Comparison of ENCODE assay signal across 10 cellular contexts in genomic region chr19:2495130-2495641, GRCh38. TPM values are rescaled to one million over a fixed set of nuclear protein-coding genes. Genes with fewer than 3 reads are reported as not detected.
DNase-seq lines count a peak whose midpoint lies in the region; ATAC-seq, FAIRE-seq and TF ChIP-seq lines count a peak whose summit lies in the region.
"Had no signal": no experiment of that assay in that cellular context is flagged by ENCODE, and none has a peak within 500 bp of the region (broad histone marks: within the 10 kb centered on the region; RNA-seq: fewer than 3 reads in every experiment).

No MANE protein-coding gene starts in this region.

- H3K4me1 Mint-ChIP-seq in stimulated activated memory B cell treated with anti-CD40 and anti-IgM and Interleukin-4, amounts not matched to agents 10 μg/mL and 1 μg/mL and 100 μg/mL, for 72 hours: peaks cover 32% of the 10 kb centered on the region

- peak overlapping the region; percentile 22 for H3K27ac ChIP-seq in mammary epithelial cell (ENCODE audit: insufficient read depth, low read depth, low read length)
- no peak overlapping the region for H3K27ac ChIP-seq in keratinocyte (ENCODE audit: control insufficient read depth, insufficient read depth, low read length)

- no peak for FAIRE-seq in keratinocyte (lab: Jason Lieb, UNC)
- FAIRE-seq: G401.6 had no signal

- intact Hi-C loops in mammary epithelial cell (cut with micrococcal nuclease): no loop called here

- H3K79me2 ChIP-seq in mammary epithelial cell (ENCODE audit: insufficient read depth, low read length) (no peaks in the 10 kb centered on the region), keratinocyte (ENCODE audit: control insufficient read depth, insufficient read depth, low read length) (no peaks in the 10 kb centered on the region)

- CTCF ChIA-PET in mammary epithelial cell (lab: Charles Lee; ENCODE audit: low non-redundant PET): no interaction called here

- H3K9me3 ChIP-seq in mammary epithelial cell (replicated peaks; ENCODE audit: insufficient read depth, low read length): no peaks in the 10 kb centered on the region
- H3K9me3 ChIP-seq in keratinocyte (ENCODE audit: control insufficient read depth, low read depth, low read length): no peaks in the 10 kb centered on the region

- no peaks in the 10 kb centered on the region for H3K9me1 ChIP-seq in keratinocyte (ENCODE audit: control insufficient read depth, extremely low read depth, insufficient read depth, low read length)

- peak overlapping the region; percentile 100 for H3K4me2 ChIP-seq in mammary epithelial cell (ENCODE audit: insufficient read depth, low read depth, low read length)
- peak overlapping the region; percentile 93 for H3K4me2 ChIP-seq in keratinocyte (ENCODE audit: control insufficient read depth, extremely low read depth, insufficient read depth, low read depth, low read length)

- H3K9me3 Mint-ChIP-seq in stimulated activated memory B cell treated with anti-CD40 and anti-IgM and Interleukin-4, amounts not matched to agents 10 μg/mL and 1 μg/mL and 100 μg/mL, for 72 hours: no peaks in the 10 kb centered on the region
- H3K9me3 Mint-ChIP-seq: activated naive CD4-positive, alpha-beta T cell treated with anti-CD3 and anti-CD28 coated beads, Interleukin-2, amount 50 U/mL, for 24 hours had no signal

- H4K20me1 ChIP-seq in mammary epithelial cell (ENCODE audit: insufficient read depth, low read length) (no peaks in the 10 kb centered on the region), keratinocyte (ENCODE audit: control insufficient read depth, extremely low read depth, insufficient read depth, low read length) (peaks cover 7% of the 10 kb centered on the region)

- in situ Hi-C loops in mammary epithelial cell (cut with MboI; ENCODE audit: low sequenced_read_pairs in 2 of 2): no loop called here

- BruUV-seq in mammary epithelial cell (replicated peaks; lab: Mats Ljungman, UMichigan): no TSS peak

- no peaks in the 10 kb centered on the region for H3K27me3 ChIP-seq in mammary epithelial cell (ENCODE audit: insufficient read depth, low read length)
- no peaks in the 10 kb centered on the region for H3K27me3 ChIP-seq in keratinocyte (ENCODE audit: control insufficient read depth, extremely low read depth, insufficient read depth, low read length)

- WGBS in mammary epithelial cell (ENCODE audit: low coverage, missing lambda C conversion rate): 5% methylated on average over 11 of the region's 26 CpGs

- peak; percentile 32 for ATAC-seq in stimulated activated memory B cell treated with anti-CD40 and anti-IgM and Interleukin-4, amounts not matched to agents 10 μg/mL and 1 μg/mL and 100 μg/mL, for 72 hours
- no peak for ATAC-seq in GM19035 (IDR thresholded peaks at IDR 0.05; ENCODE audit: unreplicated experiment)

- no peak overlapping the region for H3K27ac Mint-ChIP-seq in stimulated activated memory B cell treated with anti-CD40 and anti-IgM and Interleukin-4, amounts not matched to agents 10 μg/mL and 1 μg/mL and 100 μg/mL, for 72 hours
- H3K27ac Mint-ChIP-seq: activated naive CD4-positive, alpha-beta T cell treated with anti-CD3 and anti-CD28 coated beads, Interleukin-2, amount 50 U/mL, for 24 hours had no signal

- peaks cover 40% of the 10 kb centered on the region for H3K4me1 ChIP-seq in mammary epithelial cell (ENCODE audit: insufficient read depth, low read length)
- H3K4me1 ChIP-seq in keratinocyte (ENCODE audit: control insufficient read depth, extremely low read depth, insufficient read depth, low read length): peaks cover 47% of the 10 kb centered on the region

- TF ChIP-seq CTCF in mammary epithelial cell (conservative IDR thresholded peaks at IDR 0.05 in 1 of 2, IDR thresholded peaks at IDR 0.05 in 1 of 2; ENCODE audit: extremely low read depth in 1 of 2, insufficient read depth in 1 of 2, low read depth in 1 of 2, low read length in 2 of 2) (no peak), keratinocyte (optimal IDR thresholded peaks at IDR 0.05 in 1 of 3, IDR thresholded peaks at IDR 0.05 in 1 of 3, conservative IDR thresholded peaks at IDR 0.05 in 1 of 3; ENCODE audit: extremely low read depth in 1 of 3, insufficient read depth in 2 of 3, low read length in 3 of 3) (no peak)

- peak overlapping the region; percentile 83 for H3K4me3 Mint-ChIP-seq in stimulated activated memory B cell treated with anti-CD40 and anti-IgM and Interleukin-4, amounts not matched to agents 10 μg/mL and 1 μg/mL and 100 μg/mL, for 72 hours

- no peaks in the 10 kb centered on the region for H3K36me3 ChIP-seq in mammary epithelial cell (ENCODE audit: insufficient read depth, low read length)
- no peaks in the 10 kb centered on the region for H3K36me3 ChIP-seq in keratinocyte (ENCODE audit: control insufficient read depth in 2 of 2, extremely low read depth in 1 of 2, insufficient read depth in 2 of 2, low read length in 2 of 2)

- dilution Hi-C loops in mammary epithelial cell (cut with HindIII; ENCODE audit: low sequenced_read_pairs) (no loop called here), keratinocyte (cut with MboI; ENCODE audit: extremely low pct_ligation_motif_present, low sequenced_read_pairs) (no loop called here)

- H3K9ac ChIP-seq in mammary epithelial cell (ENCODE audit: insufficient read depth, low read length) (no peak overlapping the region), keratinocyte (ENCODE audit: control insufficient read depth, extremely low read depth, insufficient read depth, low read length) (peak overlapping the region; percentile 54)

- no peaks in the 10 kb centered on the region for H3K36me3 Mint-ChIP-seq in stimulated activated memory B cell treated with anti-CD40 and anti-IgM and Interleukin-4, amounts not matched to agents 10 μg/mL and 1 μg/mL and 100 μg/mL, for 72 hours
- H3K36me3 Mint-ChIP-seq: activated naive CD4-positive, alpha-beta T cell treated with anti-CD3 and anti-CD28 coated beads, Interleukin-2, amount 50 U/mL, for 24 hours had no signal

- peak overlapping the region; percentile 38 to 65 (median 51) for H3K4me3 ChIP-seq in mammary epithelial cell (replicated peaks in 1 of 3; ENCODE audit: insufficient read depth in 1 of 3, low read depth in 2 of 3, low read length in 3 of 3)
- peak overlapping the region; percentile 21 to 71 (median 62) for H3K4me3 ChIP-seq in keratinocyte (ENCODE audit: control insufficient read depth in 2 of 3, extremely low read depth in 1 of 3, insufficient read depth in 2 of 3, low read depth in 1 of 3, low read length in 3 of 3)

- DNase-seq in NCI-H2227 (lab: John Stamatoyannopoulos, UW; ENCODE audit: unreplicated experiment) (peak; percentile 20), NCI-H2227 treated with DMSO at 0.1 percent for 48 hours (lab: John Stamatoyannopoulos, UW) (no peak), NCI-H2196 (lab: John Stamatoyannopoulos, UW; ENCODE audit: unreplicated experiment) (peak; percentile 52), mammary epithelial cell (peak; percentile 55), keratinocyte (ENCODE audit: low read depth, low spot score) (no peak), pons (ENCODE audit: low spot score) (no peak)

- H2AFZ ChIP-seq in mammary epithelial cell (ENCODE audit: low read depth, low read length) (peak overlapping the region; percentile 82), keratinocyte (ENCODE audit: control insufficient read depth, low read length) (peak overlapping the region; percentile 47)

- peaks cover 47% of the 10 kb centered on the region for H3K27me3 Mint-ChIP-seq in stimulated activated memory B cell treated with anti-CD40 and anti-IgM and Interleukin-4, amounts not matched to agents 10 μg/mL and 1 μg/mL and 100 μg/mL, for 72 hours

RNA-seq across cellular contexts. Expression of gene GADD45B, which starts 19.3 kb away (rescaled TPM):
- 10 to 100 TPM; 18.0 to 83.9 TPM for total RNA-seq in mammary epithelial cell
- polyA plus RNA-seq in mammary epithelial cell (28.3 TPM), keratinocyte (20.6 to 32.4 TPM (median 26.8 TPM) in 3 replicates)
- polyA minus RNA-seq in mammary epithelial cell (38.9 TPM), keratinocyte (9.5 to 21.8 TPM (median 13.7 TPM) in 3 replicates)
- polyA plus RNA-seq in keratinocyte (2011; ENCODE audit: low read depth): 149 TPM
- 9.5 and 12.5 TPM in 2 replicates for polyA plus RNA-seq in keratinocyte (2011; cell fraction: cytosol; rRNA removed)
- 34.9 and 41.2 TPM in 2 replicates for polyA plus RNA-seq in keratinocyte (2011; cell fraction: nucleus; rRNA removed)
- polyA plus RNA-seq in keratinocyte (2012; ENCODE audit: low replicate concordance): 21.0 and 188 TPM in 2 replicates
- 40.5 TPM for polyA minus RNA-seq in keratinocyte (2011; cell fraction: cytosol; rRNA and poly(A)+ RNA removed)
- 16.2 and 25.8 TPM in 2 replicates for polyA minus RNA-seq in keratinocyte (2011; cell fraction: nucleus; rRNA and poly(A)+ RNA removed)

RNA-seq across cellular contexts. Expression of gene LMNB2, which starts 38.4 kb away (rescaled TPM):
- total RNA-seq in mammary epithelial cell: 100 to 1,000 TPM in 1 of 2 donors, 10 to 100 TPM in 1; 42.0 to 108 TPM
- 78.9 TPM for polyA plus RNA-seq in mammary epithelial cell
- polyA minus RNA-seq in mammary epithelial cell: 98.4 TPM
- 55.7 to 84.8 TPM (median 80.1 TPM) in 3 replicates for polyA plus RNA-seq in keratinocyte
- polyA plus RNA-seq in keratinocyte (2011; ENCODE audit: low read depth): 8.0 TPM
- 37.6 and 49.0 TPM in 2 replicates for polyA plus RNA-seq in keratinocyte (2011; cell fraction: cytosol; rRNA removed)
- polyA plus RNA-seq in keratinocyte (2011; cell fraction: nucleus; rRNA removed): 59.8 and 68.0 TPM in 2 replicates
- polyA plus RNA-seq in keratinocyte (2012; ENCODE audit: low replicate concordance): 12.4 and 76.0 TPM in 2 replicates
- 46.8 to 87.1 TPM (median 57.1 TPM) in 3 replicates for polyA minus RNA-seq in keratinocyte
- polyA minus RNA-seq in keratinocyte (2011; cell fraction: cytosol; rRNA and poly(A)+ RNA removed): 90.9 TPM
- 21.3 and 24.7 TPM in 2 replicates for polyA minus RNA-seq in keratinocyte (2011; cell fraction: nucleus; rRNA and poly(A)+ RNA removed)

Comparison
In these comparisons a context has a peak if more than half of its experiments do, and no peak if none do; other contexts are left out.
1. DNase-seq: peak in NCI-H2227 (single experiment), NCI-H2196 (single experiment) and mammary epithelial cell (single experiment); none in NCI-H2227 treated with DMSO at 0.1 percent for 48 hours (single experiment), keratinocyte (single experiment) and pons (single experiment).